In genomic region chr13:109869312-109870237, GRCh38 we compare ENCODE assay signal across 8 cellular contexts.
A peak's percentile ranks its signal among the peaks of the same experiment; 100 is the strongest.
DNase-seq lines count a peak whose midpoint lies in the region; ATAC-seq, FAIRE-seq and TF ChIP-seq lines count a peak whose summit lies in the region.

No MANE protein-coding gene starts in this region.

- H3K9me3 ChIP-seq in testis = no peaks in the 10 kb centered on the region

- no peaks in the 10 kb centered on the region for H3K36me3 ChIP-seq in testis (ENCODE audit: low read depth, missing control alignments)

- peak; percentile 88 for FAIRE-seq in RCC 7860 (lab: Jason Lieb, UNC)

- no peak for ATAC-seq in GM19455 (IDR thresholded peaks at IDR 0.05; ENCODE audit: unreplicated experiment)
- no peak for ATAC-seq in HG03095 (IDR thresholded peaks at IDR 0.05; ENCODE audit: unreplicated experiment)

- 12 to 34% methylated on average over 41 to 43 of the region's 43 CpGs for WGBS in testis, 2 donors

- intact Hi-C loops in testis (cut with DNase I; ENCODE audit: low total_unique reads) = no loop called here

- peak overlapping the region; percentile 18 to 81 for H3K27ac ChIP-seq in coronary artery
- peak overlapping the region in 1 of 2 donors; percentile 65 for H3K27ac ChIP-seq in testis

- TF ChIP-seq POLR2A in testis (IDR thresholded peaks at IDR 0.05) = no peak

- TF ChIP-seq CTCF in HFF-Myc (IDR thresholded peaks at IDR 0.05; ENCODE audit: low read depth, low read length, missing control alignments) (peak; percentile 30), coronary artery (IDR thresholded peaks at IDR 0.05) (no peak), testis (IDR thresholded peaks at IDR 0.05) (peak in 1 of 3 experiments; percentile 33)

- H3K4me3 ChIP-seq in HFF-Myc (replicated peaks; ENCODE audit: low read depth, low read length) (no peak overlapping the region; the same call in 1 of the 2 replicates), coronary artery (peak overlapping the region; percentile 72), testis (peak overlapping the region; percentile 42 to 52)

- H3K4me1 ChIP-seq in testis = peaks cover 21% of the 10 kb centered on the region

- no peaks in the 10 kb centered on the region for H3K27me3 ChIP-seq in testis

- peak; percentile 73 for DNase-seq in AG08396 (ENCODE audit: low spot score)
- peak; percentile 52 for DNase-seq in HFF-Myc (ENCODE audit: extremely low read depth, low read depth)
- DNase-seq in RCC 7860 (ENCODE audit: low spot score) = peak; percentile 95
- DNase-seq in coronary artery (ENCODE audit: low spot score) = peak; percentile 86
- peak; percentile 31 for DNase-seq in midbrain (lab: John Stamatoyannopoulos, UW)
- DNase-seq in testis = peak; percentile 90

Comparison
In these comparisons a context has a peak if more than half of its experiments do, and no peak if none do; other contexts are left out.
1. DNase-seq: peak in every context shown above with its lines; median percentile 95 in RCC 7860; 90 in testis; 86 in coronary artery; 73 in AG08396; 52 in HFF-Myc; 31 in midbrain.